Comparison of ENCODE assay signal across 8 cellular contexts in the genomic region with DNA sequence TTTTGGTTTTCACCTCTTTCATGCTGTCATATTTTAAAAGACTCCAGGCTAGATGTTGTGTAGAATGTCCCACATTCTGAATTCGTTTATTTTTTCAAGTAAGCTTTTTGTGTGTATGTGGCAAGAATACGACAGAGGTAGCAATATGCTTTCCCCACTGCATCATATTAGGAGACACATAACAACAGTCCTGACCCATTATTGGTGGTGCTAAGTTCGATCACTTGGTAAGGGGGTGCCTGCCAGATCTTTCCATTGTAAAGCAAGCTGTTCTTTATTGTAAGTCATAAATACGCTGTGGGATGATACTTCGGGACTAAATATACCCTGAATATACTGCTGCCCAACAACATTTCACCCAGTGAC. TPM values are rescaled to one million over a fixed set of nuclear protein-coding genes. Genes with fewer than 3 reads are reported as not detected.
DNase-seq lines count a peak whose midpoint lies in the region; ATAC-seq and TF ChIP-seq lines count a peak whose summit lies in the region.

No MANE protein-coding gene starts in this region.

- intact Hi-C loops in testis (cut with DNase I; ENCODE audit: low total_unique reads), result no loop called here

- peak overlapping the region; percentile 78 for H3K4me3 ChIP-seq in AG04450 (ENCODE audit: low read depth, low read length)
- peak overlapping the region; percentile 95 to 98 for H3K4me3 ChIP-seq in testis

- POLR2A ChIA-PET in AG04450 (lab: Yijun Ruan, JAX), result interaction anchor here (0.6 to 2.5 kb wide), 13 partner anchors 8 to 829 kb away, joined by 3 to 15 read pairs (median 5); no protein-coding TSS in a partner anchor

- H3K27ac ChIP-seq in AG04450 (ENCODE audit: low read depth, low read length), result peak overlapping the region; percentile 55
- H3K27ac ChIP-seq in testis, result peak overlapping the region; percentile 95

- H3K9me3 ChIP-seq in AG04450 (ENCODE audit: control insufficient read depth, insufficient read depth, low read length), result no peaks in the 10 kb centered on the region; the same call in 1 of the 2 replicates
- no peaks in the 10 kb centered on the region for H3K9me3 ChIP-seq in testis

- H3K4me1 Mint-ChIP-seq in activated naive CD8-positive, alpha-beta T cell treated with anti-CD3 and anti-CD28 coated beads, Interleukin-2, amount 50 U/mL, for 24 hours, result peaks cover 67% of the 10 kb centered on the region

- peak overlapping the region; percentile 92 for H3K27ac Mint-ChIP-seq in activated naive CD8-positive, alpha-beta T cell treated with anti-CD3 and anti-CD28 coated beads, Interleukin-2, amount 50 U/mL, for 24 hours

- TF ChIP-seq CTCF in AG04450 (IDR thresholded peaks at IDR 0.05; ENCODE audit: low read depth, low read length) (no peak), testis (IDR thresholded peaks at IDR 0.05) (no peak)

- no peak for TF ChIP-seq POLR2A in testis (IDR thresholded peaks at IDR 0.05)

- peaks cover under 1% of the 10 kb centered on the region for H3K9me3 Mint-ChIP-seq in activated naive CD8-positive, alpha-beta T cell treated with anti-CD3 and anti-CD28 coated beads, Interleukin-2, amount 50 U/mL, for 24 hours

- no peaks in the 10 kb centered on the region for H3K27me3 ChIP-seq in AG04450 (ENCODE audit: control insufficient read depth, insufficient read depth, low read length)
- H3K27me3 ChIP-seq in testis, result no peaks in the 10 kb centered on the region

- peaks cover 20% of the 10 kb centered on the region for H3K36me3 Mint-ChIP-seq in activated naive CD8-positive, alpha-beta T cell treated with anti-CD3 and anti-CD28 coated beads, Interleukin-2, amount 50 U/mL, for 24 hours (ENCODE audit: low read depth)

- ATAC-seq in GM21737 (IDR thresholded peaks at IDR 0.05; ENCODE audit: unreplicated experiment), result peak; percentile 3
- no peak for ATAC-seq in activated naive CD8-positive, alpha-beta T cell treated with anti-CD3 and anti-CD28 coated beads, Interleukin-2, amount 50 U/mL, for 24 hours
- no peak for ATAC-seq in HG03280 (IDR thresholded peaks at IDR 0.05; ENCODE audit: unreplicated experiment)

- H3K4me1 ChIP-seq in testis, result peaks cover 16% of the 10 kb centered on the region

- no peak for DNase-seq in AG04450 (ENCODE audit: low read depth, low spot score)
- DNase-seq in activated naive CD8-positive, alpha-beta T cell treated with anti-CD3 and anti-CD28 coated beads, Interleukin-2, amount 50 U/mL, for 24 hours, result no peak
- DNase-seq in inferior parietal cortex (ENCODE audit: extremely low spot score), result peak; percentile 58
- DNase-seq in testis, result no peak
- no peak for DNase-seq in NCI-H1092 (lab: John Stamatoyannopoulos, UW)
- no peak for DNase-seq in epidermal melanocyte (ENCODE audit: insufficient read length, low spot score)

- CTCF ChIA-PET in AG04450 (lab: Charles Lee), result interaction anchor here (0.6 to 2.2 kb wide), 13 partner anchors 8 to 748 kb away, joined by 3 to 14 read pairs (median 3); no protein-coding TSS in a partner anchor

- H3K4me3 Mint-ChIP-seq in activated naive CD8-positive, alpha-beta T cell treated with anti-CD3 and anti-CD28 coated beads, Interleukin-2, amount 50 U/mL, for 24 hours, result peak overlapping the region; percentile 90

- no peaks in the 10 kb centered on the region for H3K27me3 Mint-ChIP-seq in activated naive CD8-positive, alpha-beta T cell treated with anti-CD3 and anti-CD28 coated beads, Interleukin-2, amount 50 U/mL, for 24 hours

- 16 to 20% methylated on average over 5 of the region's 5 CpGs for WGBS in testis, 2 donors

- H3K36me3 ChIP-seq in testis (ENCODE audit: low read depth, missing control alignments), result no peaks in the 10 kb centered on the region

RNA-seq across cellular contexts. Expression of a gene that starts 0.6 kb away (rescaled TPM):
- polyA plus RNA-seq in AG04450 (2011; rRNA removed), result 22.1 and 25.4 TPM in 2 replicates
- polyA minus RNA-seq in AG04450 (2011; rRNA and poly(A)+ RNA removed), result 43.8 and 44.3 TPM in 2 replicates
- total RNA-seq in testis, result 10 to 100 TPM; 27.6 to 32.5 TPM
- polyA plus RNA-seq in testis (ENCODE audit: insufficient read depth, low read depth, low replicate concordance), result 18.1 TPM
